1 cellular context compared by ENCODE assay signal in the genomic region with DNA sequence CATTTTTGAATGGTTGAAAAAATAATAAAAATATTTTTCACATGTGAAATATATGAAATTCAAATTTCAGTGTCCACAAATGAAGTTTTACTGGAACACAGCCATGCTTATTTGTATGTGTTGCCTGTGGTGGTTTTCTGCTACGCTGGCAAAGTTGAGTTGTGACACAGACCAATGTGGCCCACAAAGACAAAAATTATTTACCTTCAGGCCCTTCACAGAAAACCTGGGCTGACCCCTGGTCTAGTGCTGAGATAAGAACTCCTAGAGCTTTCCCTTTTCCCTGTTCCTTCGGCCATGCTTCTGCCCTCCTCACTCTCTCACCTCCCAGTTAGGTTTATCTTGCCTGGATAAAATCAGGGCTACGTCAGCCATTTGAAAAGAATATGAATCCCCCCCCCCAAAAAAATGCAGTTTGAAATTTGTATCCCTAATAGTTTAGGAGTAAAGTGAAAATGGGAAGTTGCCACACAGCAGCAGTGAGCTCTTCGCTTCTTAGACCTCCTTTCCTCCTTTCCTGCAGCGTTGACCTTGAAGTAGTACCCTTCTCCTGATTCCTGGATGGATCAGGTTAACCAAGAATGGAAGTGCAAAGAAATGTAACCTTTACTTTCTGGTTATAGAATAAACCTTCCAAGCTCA.
TF ChIP-seq lines count a peak whose summit lies in the region.

No MANE protein-coding gene starts in this region.

TF ChIP-seq in GM23338, 12 proteins besides CTCF, POLR2A, EP300 and RAD21 (continued from another document):
- TF ChIP-seq EZH2phosphoT487 (IDR thresholded peaks at IDR 0.05; ENCODE audit: unreplicated experiment) (no peak), JUNB (IDR thresholded peaks at IDR 0.05; ENCODE audit: unreplicated experiment) (no peak), ZNF114 (CRISPR knock-in tag; IDR thresholded peaks at IDR 0.05) (no peak), EZH2 (IDR thresholded peaks at IDR 0.05; ENCODE audit: low read depth, unreplicated experiment) (no peak), POLR2AphosphoS5 (IDR thresholded peaks at IDR 0.05; ENCODE audit: low read depth) (no peak), CREB1 (CRISPR knock-in tag; IDR thresholded peaks at IDR 0.05; ENCODE audit: low read depth) (no peak), NANOG (IDR thresholded peaks at IDR 0.05; ENCODE audit: borderline replicate concordance) (no peak), ZNF331 (CRISPR knock-in tag; IDR thresholded peaks at IDR 0.05; ENCODE audit: low read depth) (no peak)
- TF ChIP-seq, protein P1, sequence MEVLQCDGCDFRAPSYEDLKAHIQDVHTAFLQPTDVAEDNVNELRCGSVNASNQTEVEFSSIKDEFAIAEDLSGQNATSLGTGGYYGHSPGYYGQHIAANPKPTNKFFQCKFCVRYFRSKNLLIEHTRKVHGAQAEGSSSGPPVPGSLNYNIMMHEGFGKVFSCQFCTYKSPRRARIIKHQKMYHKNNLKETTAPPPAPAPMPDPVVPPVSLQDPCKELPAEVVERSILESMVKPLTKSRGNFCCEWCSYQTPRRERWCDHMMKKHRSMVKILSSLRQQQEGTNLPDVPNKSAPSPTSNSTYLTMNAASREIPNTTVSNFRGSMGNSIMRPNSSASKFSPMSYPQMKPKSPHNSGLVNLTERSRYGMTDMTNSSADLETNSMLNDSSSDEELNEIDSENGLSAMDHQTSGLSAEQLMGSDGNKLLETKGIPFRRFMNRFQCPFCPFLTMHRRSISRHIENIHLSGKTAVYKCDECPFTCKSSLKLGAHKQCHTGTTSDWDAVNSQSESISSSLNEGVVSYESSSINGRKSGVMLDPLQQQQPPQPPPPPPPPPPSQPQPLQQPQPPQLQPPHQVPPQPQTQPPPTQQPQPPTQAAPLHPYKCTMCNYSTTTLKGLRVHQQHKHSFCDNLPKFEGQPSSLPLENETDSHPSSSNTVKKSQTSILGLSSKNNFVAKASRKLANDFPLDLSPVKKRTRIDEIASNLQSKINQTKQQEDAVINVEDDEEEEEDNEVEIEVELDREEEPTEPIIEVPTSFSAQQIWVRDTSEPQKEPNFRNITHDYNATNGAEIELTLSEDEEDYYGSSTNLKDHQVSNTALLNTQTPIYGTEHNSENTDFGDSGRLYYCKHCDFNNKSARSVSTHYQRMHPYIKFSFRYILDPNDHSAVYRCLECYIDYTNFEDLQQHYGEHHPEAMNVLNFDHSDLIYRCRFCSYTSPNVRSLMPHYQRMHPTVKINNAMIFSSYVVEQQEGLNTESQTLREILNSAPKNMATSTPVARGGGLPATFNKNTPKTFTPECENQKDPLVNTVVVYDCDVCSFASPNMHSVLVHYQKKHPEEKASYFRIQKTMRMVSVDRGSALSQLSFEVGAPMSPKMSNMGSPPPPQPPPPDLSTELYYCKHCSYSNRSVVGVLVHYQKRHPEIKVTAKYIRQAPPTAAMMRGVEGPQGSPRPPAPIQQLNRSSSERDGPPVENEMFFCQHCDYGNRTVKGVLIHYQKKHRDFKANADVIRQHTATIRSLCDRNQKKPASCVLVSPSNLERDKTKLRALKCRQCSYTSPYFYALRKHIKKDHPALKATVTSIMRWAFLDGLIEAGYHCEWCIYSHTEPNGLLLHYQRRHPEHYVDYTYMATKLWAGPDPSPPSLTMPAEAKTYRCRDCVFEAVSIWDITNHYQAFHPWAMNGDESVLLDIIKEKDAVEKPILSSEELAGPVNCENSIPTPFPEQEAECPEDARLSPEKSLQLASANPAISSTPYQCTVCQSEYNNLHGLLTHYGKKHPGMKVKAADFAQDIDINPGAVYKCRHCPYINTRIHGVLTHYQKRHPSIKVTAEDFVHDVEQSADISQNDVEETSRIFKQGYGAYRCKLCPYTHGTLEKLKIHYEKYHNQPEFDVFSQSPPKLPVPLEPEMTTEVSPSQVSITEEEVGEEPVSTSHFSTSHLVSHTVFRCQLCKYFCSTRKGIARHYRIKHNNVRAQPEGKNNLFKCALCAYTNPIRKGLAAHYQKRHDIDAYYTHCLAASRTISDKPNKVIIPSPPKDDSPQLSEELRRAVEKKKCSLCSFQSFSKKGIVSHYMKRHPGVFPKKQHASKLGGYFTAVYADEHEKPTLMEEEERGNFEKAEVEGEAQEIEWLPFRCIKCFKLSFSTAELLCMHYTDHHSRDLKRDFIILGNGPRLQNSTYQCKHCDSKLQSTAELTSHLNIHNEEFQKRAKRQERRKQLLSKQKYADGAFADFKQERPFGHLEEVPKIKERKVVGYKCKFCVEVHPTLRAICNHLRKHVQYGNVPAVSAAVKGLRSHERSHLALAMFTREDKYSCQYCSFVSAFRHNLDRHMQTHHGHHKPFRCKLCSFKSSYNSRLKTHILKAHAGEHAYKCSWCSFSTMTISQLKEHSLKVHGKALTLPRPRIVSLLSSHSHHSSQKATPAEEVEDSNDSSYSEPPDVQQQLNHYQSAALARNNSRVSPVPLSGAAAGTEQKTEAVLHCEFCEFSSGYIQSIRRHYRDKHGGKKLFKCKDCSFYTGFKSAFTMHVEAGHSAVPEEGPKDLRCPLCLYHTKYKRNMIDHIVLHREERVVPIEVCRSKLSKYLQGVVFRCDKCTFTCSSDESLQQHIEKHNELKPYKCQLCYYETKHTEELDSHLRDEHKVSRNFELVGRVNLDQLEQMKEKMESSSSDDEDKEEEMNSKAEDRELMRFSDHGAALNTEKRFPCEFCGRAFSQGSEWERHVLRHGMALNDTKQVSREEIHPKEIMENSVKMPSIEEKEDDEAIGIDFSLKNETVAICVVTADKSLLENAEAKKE (CRISPR knock-in tag; IDR thresholded peaks at IDR 0.05) = no peak
- TF ChIP-seq, protein P2, sequence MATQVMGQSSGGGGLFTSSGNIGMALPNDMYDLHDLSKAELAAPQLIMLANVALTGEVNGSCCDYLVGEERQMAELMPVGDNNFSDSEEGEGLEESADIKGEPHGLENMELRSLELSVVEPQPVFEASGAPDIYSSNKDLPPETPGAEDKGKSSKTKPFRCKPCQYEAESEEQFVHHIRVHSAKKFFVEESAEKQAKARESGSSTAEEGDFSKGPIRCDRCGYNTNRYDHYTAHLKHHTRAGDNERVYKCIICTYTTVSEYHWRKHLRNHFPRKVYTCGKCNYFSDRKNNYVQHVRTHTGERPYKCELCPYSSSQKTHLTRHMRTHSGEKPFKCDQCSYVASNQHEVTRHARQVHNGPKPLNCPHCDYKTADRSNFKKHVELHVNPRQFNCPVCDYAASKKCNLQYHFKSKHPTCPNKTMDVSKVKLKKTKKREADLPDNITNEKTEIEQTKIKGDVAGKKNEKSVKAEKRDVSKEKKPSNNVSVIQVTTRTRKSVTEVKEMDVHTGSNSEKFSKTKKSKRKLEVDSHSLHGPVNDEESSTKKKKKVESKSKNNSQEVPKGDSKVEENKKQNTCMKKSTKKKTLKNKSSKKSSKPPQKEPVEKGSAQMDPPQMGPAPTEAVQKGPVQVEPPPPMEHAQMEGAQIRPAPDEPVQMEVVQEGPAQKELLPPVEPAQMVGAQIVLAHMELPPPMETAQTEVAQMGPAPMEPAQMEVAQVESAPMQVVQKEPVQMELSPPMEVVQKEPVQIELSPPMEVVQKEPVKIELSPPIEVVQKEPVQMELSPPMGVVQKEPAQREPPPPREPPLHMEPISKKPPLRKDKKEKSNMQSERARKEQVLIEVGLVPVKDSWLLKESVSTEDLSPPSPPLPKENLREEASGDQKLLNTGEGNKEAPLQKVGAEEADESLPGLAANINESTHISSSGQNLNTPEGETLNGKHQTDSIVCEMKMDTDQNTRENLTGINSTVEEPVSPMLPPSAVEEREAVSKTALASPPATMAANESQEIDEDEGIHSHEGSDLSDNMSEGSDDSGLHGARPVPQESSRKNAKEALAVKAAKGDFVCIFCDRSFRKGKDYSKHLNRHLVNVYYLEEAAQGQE (IDR thresholded peaks at IDR 0.05; ENCODE audit: unreplicated experiment) = no peak
- TF ChIP-seq, protein P3, sequence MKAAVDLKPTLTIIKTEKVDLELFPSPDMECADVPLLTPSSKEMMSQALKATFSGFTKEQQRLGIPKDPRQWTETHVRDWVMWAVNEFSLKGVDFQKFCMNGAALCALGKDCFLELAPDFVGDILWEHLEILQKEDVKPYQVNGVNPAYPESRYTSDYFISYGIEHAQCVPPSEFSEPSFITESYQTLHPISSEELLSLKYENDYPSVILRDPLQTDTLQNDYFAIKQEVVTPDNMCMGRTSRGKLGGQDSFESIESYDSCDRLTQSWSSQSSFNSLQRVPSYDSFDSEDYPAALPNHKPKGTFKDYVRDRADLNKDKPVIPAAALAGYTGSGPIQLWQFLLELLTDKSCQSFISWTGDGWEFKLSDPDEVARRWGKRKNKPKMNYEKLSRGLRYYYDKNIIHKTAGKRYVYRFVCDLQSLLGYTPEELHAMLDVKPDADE (IDR thresholded peaks at IDR 0.05) = no peak
